In the genomic region with DNA sequence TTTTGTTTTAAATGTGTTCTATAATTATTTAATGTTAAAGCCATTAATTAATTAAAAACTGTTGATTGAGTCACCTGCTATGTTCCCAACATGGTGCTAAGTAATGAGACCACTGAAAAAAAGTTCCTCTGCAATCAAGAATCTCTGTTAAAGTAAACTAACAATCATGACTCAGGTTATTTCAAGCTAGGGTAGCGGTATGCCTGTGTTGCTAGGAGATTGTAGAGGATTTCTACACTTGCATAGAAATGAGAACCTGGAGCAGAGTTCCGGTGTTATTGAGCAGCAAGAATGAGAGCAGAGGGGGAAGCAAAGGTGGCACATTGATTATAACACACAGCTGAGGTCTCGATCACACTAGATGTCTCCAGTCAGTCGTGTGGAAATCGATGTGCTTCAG, we compare ENCODE assay signal across 1 cellular context.
TF ChIP-seq lines count a peak whose summit lies in the region.

No MANE protein-coding gene starts in this region.

TF ChIP-seq in HepG2, 621 proteins besides CTCF, POLR2A, EP300 and RAD21:
- no peak for TF ChIP-seq SP2 (CRISPR knock-in tag; IDR thresholded peaks at IDR 0.05)
- TF ChIP-seq ZNF747 (CRISPR knock-in tag; IDR thresholded peaks at IDR 0.05; ENCODE audit: borderline replicate concordance): no peak
- 0 out of 2 replicates have a peak, but pooled peaks have one; percentile 29 for TF ChIP-seq NFE2L2 (IDR thresholded peaks at IDR 0.05; ENCODE audit: low read length)
TF ChIP-seq in HepG2: peak in this region for 1.
